8 cellular contexts compared by ENCODE assay signal in genomic region chr5:38441730-38442573, GRCh38.
DNase-seq lines count a peak whose midpoint lies in the region; ATAC-seq and TF ChIP-seq lines count a peak whose summit lies in the region.

No MANE protein-coding gene starts in this region.

- peaks cover 14% of the 10 kb centered on the region for H3K27me3 Mint-ChIP-seq in HFFc6 (ENCODE audit: insufficient read depth)
- peaks cover 32% of the 10 kb centered on the region for H3K27me3 Mint-ChIP-seq in activated T-helper 2 cell treated with anti-CD3 and anti-CD28 coated beads, Interferon-gamma antibody, Interleukin-2, Interleukin-4, amounts not matched to agents 10 μg/mL and 5 μg/mL and 100 μg/mL, durations not matched to agents 14 hours and 24 hours and 36 hours (ENCODE audit: low read depth)

- ATAC-seq in foreskin keratinocyte = peak; percentile 98

- H3K79me2 ChIP-seq in osteoblast (ENCODE audit: insufficient read depth, low read length) = peaks cover 13% of the 10 kb centered on the region

- H3K4me3 ChIP-seq in osteoblast (ENCODE audit: insufficient read depth, low read length) (no peak overlapping the region), tibial artery (no peak overlapping the region)

- no peaks in the 10 kb centered on the region for H3K9me3 Mint-ChIP-seq in HFFc6
- no peaks in the 10 kb centered on the region for H3K9me3 Mint-ChIP-seq in activated T-helper 2 cell treated with anti-CD3 and anti-CD28 coated beads, Interferon-gamma antibody, Interleukin-2, Interleukin-4, amounts not matched to agents 10 μg/mL and 5 μg/mL and 100 μg/mL, durations not matched to agents 14 hours and 24 hours and 36 hours

- DNase-seq in HFFc6 (peak; percentile 88), MV-4-11 (lab: John Stamatoyannopoulos, UW) (peak; percentile 82), SHP77 treated with DMSO at 0.1 percent for 48 hours (lab: John Stamatoyannopoulos, UW) (peak; percentile 97), foreskin keratinocyte (peak; percentile 54 to 73), osteoblast (ENCODE audit: insufficient read length, low spot score, missing footprints) (peak; percentile 93), tibial artery (peak; percentile 92)
- DNase-seq in activated T-helper 2 cell treated with anti-CD3 and anti-CD28 coated beads, Interferon-gamma antibody, Interleukin-2, Interleukin-4, amounts not matched to agents 10 μg/mL and 5 μg/mL and 100 μg/mL, durations not matched to agents 14 hours and 24 hours and 36 hours (ENCODE audit: low spot score) = peak; percentile 70

- H2AFZ ChIP-seq in osteoblast (ENCODE audit: low read length) = peak overlapping the region; percentile 57

- TF ChIP-seq CTCF in GM12801 (IDR thresholded peaks at IDR 0.05; ENCODE audit: extremely low read depth, insufficient read length) (peak; percentile 54), HFFc6 (IDR thresholded peaks at IDR 0.05) (peak; percentile 98), foreskin keratinocyte (conservative IDR thresholded peaks at IDR 0.05) (peak; percentile 98), osteoblast (IDR thresholded peaks at IDR 0.05; ENCODE audit: extremely low read depth, low read depth, low read length) (peak; percentile 97), tibial artery (IDR thresholded peaks at IDR 0.05) (peak; percentile 95 to 96)

- H3K9me3 ChIP-seq in osteoblast (ENCODE audit: low read depth, low read length) = no peaks in the 10 kb centered on the region
- H3K9me3 ChIP-seq in tibial artery = no peaks in the 10 kb centered on the region

- no peak overlapping the region for H3K27ac Mint-ChIP-seq in HFFc6
- no peak overlapping the region for H3K27ac Mint-ChIP-seq in activated T-helper 2 cell treated with anti-CD3 and anti-CD28 coated beads, Interferon-gamma antibody, Interleukin-2, Interleukin-4, amounts not matched to agents 10 μg/mL and 5 μg/mL and 100 μg/mL, durations not matched to agents 14 hours and 24 hours and 36 hours

- H3K36me3 Mint-ChIP-seq in HFFc6 (ENCODE audit: low read depth) = no peaks in the 10 kb centered on the region
- H3K36me3 Mint-ChIP-seq in activated T-helper 2 cell treated with anti-CD3 and anti-CD28 coated beads, Interferon-gamma antibody, Interleukin-2, Interleukin-4, amounts not matched to agents 10 μg/mL and 5 μg/mL and 100 μg/mL, durations not matched to agents 14 hours and 24 hours and 36 hours (ENCODE audit: low read depth) = no peaks in the 10 kb centered on the region

- no peaks in the 10 kb centered on the region for H3K4me1 ChIP-seq in foreskin keratinocyte
- H3K4me1 ChIP-seq in osteoblast (ENCODE audit: insufficient read depth, low read length) = peaks cover 11% of the 10 kb centered on the region
- H3K4me1 ChIP-seq in tibial artery = peaks cover 0 to 27% (median 16%) of the 10 kb centered on the region in 4 donors

- H3K4me2 ChIP-seq in osteoblast (ENCODE audit: insufficient read depth, low read length) = no peak overlapping the region

- no peaks in the 10 kb centered on the region for H3K36me3 ChIP-seq in osteoblast (ENCODE audit: insufficient read depth, low read length)
- no peaks in the 10 kb centered on the region for H3K36me3 ChIP-seq in tibial artery

- no peaks in the 10 kb centered on the region for H4K20me1 ChIP-seq in osteoblast (ENCODE audit: insufficient read depth, low read length)

- H3K4me3 Mint-ChIP-seq in HFFc6 = no peak overlapping the region
- no peak overlapping the region for H3K4me3 Mint-ChIP-seq in activated T-helper 2 cell treated with anti-CD3 and anti-CD28 coated beads, Interferon-gamma antibody, Interleukin-2, Interleukin-4, amounts not matched to agents 10 μg/mL and 5 μg/mL and 100 μg/mL, durations not matched to agents 14 hours and 24 hours and 36 hours (ENCODE audit: low read depth)

- intact Hi-C loops in activated T-helper 2 cell treated with anti-CD3 and anti-CD28 coated beads, Interferon-gamma antibody, Interleukin-2, Interleukin-4, amounts not matched to agents 10 μg/mL and 5 μg/mL and 100 μg/mL, durations not matched to agents 14 hours and 24 hours and 36 hours (cut with micrococcal nuclease) = loop anchor here (1.0 to 2.0 kb wide), 4 partner anchors 114 to 481 kb away; partner anchors contain the start of gene LIFR
- intact Hi-C loops in tibial artery (cut with DNase I; ENCODE audit: low total_unique reads) = loop anchor here (5.0 kb wide), 1 partner anchor 225 kb away; no protein-coding TSS in a partner anchor

- H3K27me3 ChIP-seq in foreskin keratinocyte = peaks cover 5% of the 10 kb centered on the region
- no peaks in the 10 kb centered on the region for H3K27me3 ChIP-seq in osteoblast (ENCODE audit: insufficient read depth, low read length)
- no peaks in the 10 kb centered on the region for H3K27me3 ChIP-seq in tibial artery

- H3K4me1 Mint-ChIP-seq in HFFc6 (ENCODE audit: low read depth) = peaks cover 12% of the 10 kb centered on the region; the same call in 1 of the 2 replicates
- H3K4me1 Mint-ChIP-seq in activated T-helper 2 cell treated with anti-CD3 and anti-CD28 coated beads, Interferon-gamma antibody, Interleukin-2, Interleukin-4, amounts not matched to agents 10 μg/mL and 5 μg/mL and 100 μg/mL, durations not matched to agents 14 hours and 24 hours and 36 hours (ENCODE audit: low read depth) = no peaks in the 10 kb centered on the region

- H3K27ac ChIP-seq in foreskin keratinocyte (no peak overlapping the region), osteoblast (ENCODE audit: low read depth, low read length) (no peak overlapping the region), tibial artery (no peak overlapping the region)
